In the genomic region with DNA sequence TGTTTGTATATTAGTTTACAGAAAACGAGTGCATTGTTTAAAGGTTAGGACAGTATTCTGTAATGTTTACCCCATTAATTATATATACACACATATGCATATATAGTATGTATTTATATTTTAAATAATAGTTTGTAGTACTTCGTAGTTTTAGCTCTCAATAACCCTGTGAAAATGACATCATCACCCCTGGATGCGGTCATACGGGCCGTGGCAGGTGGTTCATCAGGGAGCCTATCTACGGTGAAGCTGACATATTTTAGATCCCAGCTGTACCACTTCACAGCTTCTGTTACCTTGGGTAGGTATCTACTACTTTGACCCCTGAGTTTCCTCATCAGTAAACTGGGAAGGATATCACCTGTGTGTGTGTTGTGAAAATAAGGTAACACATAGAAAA, we compare ENCODE assay signal across 18 cellular contexts.
"Had no signal": no experiment of that assay in that cellular context is flagged by ENCODE, and none has a peak within 500 bp of the region (broad histone marks: within the 10 kb centered on the region; RNA-seq: fewer than 3 reads in every experiment).

No MANE protein-coding gene starts in this region.

- H3K27ac ChIP-seq: epithelial cell of prostate, lower lobe of right lung, transverse colon had no signal

- H3K27me3 Mint-ChIP-seq: activated CD4-positive, alpha-beta T cell treated with anti-CD3 and anti-CD28 coated beads, Interleukin-2, amount 10 ng/mL, durations not matched to agents 7 days and 5 days; activated T-helper 17 cell treated with anti-CD3 and anti-CD28 coated beads, Interleukin-2, amount 50 U/mL, for 72 hours; dendritic cell treated with granulocyte-macrophage colony-stimulating factor and Interleukin-4, amounts not matched to agents 40 ng/mL and 50 ng/mL, for 4 days had no signal

- ATAC-seq: activated T-helper 17 cell treated with anti-CD3 and anti-CD28 coated beads, Interleukin-2, amount 50 U/mL, for 72 hours; gastroesophageal sphincter had no signal

- H3K4me3 ChIP-seq: breast epithelium, gastroesophageal sphincter, heart right ventricle, lower lobe of right lung, transverse colon had no signal

- H3K36me3 ChIP-seq: breast epithelium had no signal

- H3K4me3 Mint-ChIP-seq: activated CD4-positive, alpha-beta T cell treated with anti-CD3 and anti-CD28 coated beads, Interleukin-2, amount 10 ng/mL, durations not matched to agents 7 days and 5 days; activated T-helper 17 cell treated with anti-CD3 and anti-CD28 coated beads, Interleukin-2, amount 50 U/mL, for 72 hours; dendritic cell treated with granulocyte-macrophage colony-stimulating factor and Interleukin-4, amounts not matched to agents 40 ng/mL and 50 ng/mL, for 4 days; T-helper 2 cell treated with Interferon-gamma antibody and Interleukin-4, amounts not matched to agents 5 μg/mL and 100 μg/mL, for 36 hours had no signal

- H3K9me3 Mint-ChIP-seq: activated T-helper 17 cell treated with anti-CD3 and anti-CD28 coated beads, Interleukin-2, amount 50 U/mL, for 72 hours; dendritic cell treated with granulocyte-macrophage colony-stimulating factor and Interleukin-4, amounts not matched to agents 40 ng/mL and 50 ng/mL, for 4 days; T-helper 2 cell treated with Interferon-gamma antibody and Interleukin-4, amounts not matched to agents 5 μg/mL and 100 μg/mL, for 36 hours had no signal

- H3K27me3 ChIP-seq: breast epithelium, gastroesophageal sphincter, heart right ventricle, transverse colon had no signal

- H3K27ac Mint-ChIP-seq: activated CD4-positive, alpha-beta T cell treated with anti-CD3 and anti-CD28 coated beads, Interleukin-2, amount 10 ng/mL, durations not matched to agents 7 days and 5 days; activated T-helper 17 cell treated with anti-CD3 and anti-CD28 coated beads, Interleukin-2, amount 50 U/mL, for 72 hours; dendritic cell treated with granulocyte-macrophage colony-stimulating factor and Interleukin-4, amounts not matched to agents 40 ng/mL and 50 ng/mL, for 4 days; T-helper 2 cell treated with Interferon-gamma antibody and Interleukin-4, amounts not matched to agents 5 μg/mL and 100 μg/mL, for 36 hours had no signal

- H3K9me3 ChIP-seq: breast epithelium, gastroesophageal sphincter, heart right ventricle, lower lobe of right lung, transverse colon had no signal

- DNase-seq: activated CD4-positive, alpha-beta T cell treated with anti-CD3 and anti-CD28 coated beads, Interleukin-2, amount 10 ng/mL, durations not matched to agents 7 days and 5 days; activated CD4-positive, CD25-positive, alpha-beta regulatory T cell; activated CD8-positive, alpha-beta memory T cell treated with anti-CD3 and anti-CD28 coated beads for 24 hours; activated naive CD4-positive, alpha-beta T cell treated with Interleukin-2 at 50 U/mL for 16 hours; aorta; lower lobe of right lung; midbrain; stimulated activated CD4-positive, alpha-beta T cell treated with anti-CD3 and anti-CD28 coated beads, Interleukin-15, amount 100 ng/mL, for 24 hours; stimulated activated CD4-positive, alpha-beta T cell treated with anti-CD3 and anti-CD28 coated beads, Interleukin-4, amount 100 ng/mL, for 24 hours; stimulated activated naive CD4-positive, alpha-beta T cell; transverse colon had no signal
